8 cellular contexts compared by ENCODE assay signal in genomic region chr14:86057018-86057667, GRCh38.
A peak's percentile ranks its signal among the peaks of the same experiment; 100 is the strongest.
DNase-seq lines count a peak whose midpoint lies in the region; ATAC-seq, FAIRE-seq and TF ChIP-seq lines count a peak whose summit lies in the region.

No MANE protein-coding gene starts in this region.

- intact Hi-C loops in K562 (cut with micrococcal nuclease): no loop called here

- no peak overlapping the region for H3K27ac ChIP-seq in K562 (ENCODE audit: extremely low read depth, low read depth, low read length)
- H3K27ac ChIP-seq in lung (ENCODE audit: low read depth in 1 of 2, low read length in 1 of 2): no peak overlapping the region

- in situ Hi-C loops in K562 (cut with MboI): no loop called here

- no peak for FAIRE-seq in K562 (lab: Jason Lieb, UNC)

- H3K4me3 ChIP-seq in K562: no peak overlapping the region
- H3K4me3 ChIP-seq in lung: no peak overlapping the region

- no peak overlapping the region for H3K4me2 ChIP-seq in K562 (ENCODE audit: insufficient read depth, low read length)

- peak in 2 of 3 experiments; percentile 23 to 32; a peak in 2 of 6 replicates for TF ChIP-seq CTCF in K562 (IDR thresholded peaks at IDR 0.05 in 2 of 3, conservative IDR thresholded peaks at IDR 0.05 in 1 of 3; ENCODE audit: insufficient read depth in 2 of 3, low read depth in 1 of 3, low read length in 3 of 3)
- TF ChIP-seq CTCF in lung (IDR thresholded peaks at IDR 0.05; ENCODE audit: control extremely low read depth, extremely low read depth): peak; percentile 44

- H3K4me1 ChIP-seq in K562 (replicated peaks in 1 of 2; ENCODE audit: control insufficient read depth in 2 of 2, insufficient read depth in 2 of 2, low read length in 2 of 2) (no peaks in the 10 kb centered on the region), lung (ENCODE audit: control insufficient read depth in 2 of 2, insufficient read depth in 2 of 2, low read length in 2 of 2) (no peaks in the 10 kb centered on the region)

- POLR2A ChIA-PET in K562 (lab: Yijun Ruan, JAX): no interaction called here

- H3K27me3 ChIP-seq in K562 (ENCODE audit: control insufficient read depth in 2 of 2, insufficient read depth in 2 of 2, low read length in 2 of 2) (no peaks in the 10 kb centered on the region), lung (ENCODE audit: control insufficient read depth, insufficient read depth) (no peaks in the 10 kb centered on the region)

- no peak for TF ChIP-seq EP300 in K562 (IDR thresholded peaks at IDR 0.05; ENCODE audit: low read length)

- DNase-seq in COLO668 (lab: John Stamatoyannopoulos, UW; ENCODE audit: unreplicated experiment): peak; percentile 34
- DNase-seq in NCI-H526 (lab: John Stamatoyannopoulos, UW): peak; percentile 39 to 62
- peak in 2 of 4 experiments; percentile 7 to 8 for DNase-seq in K562 (ENCODE audit: extremely low read depth in 1 of 4, low spot score in 3 of 4)
- no peak for DNase-seq in lung (ENCODE audit: low spot score)

- no peaks in the 10 kb centered on the region for H4K20me1 ChIP-seq in K562 (replicated peaks; ENCODE audit: control insufficient read depth, insufficient read depth, low read length)

- no peaks in the 10 kb centered on the region for H3K79me2 ChIP-seq in K562 (ENCODE audit: control insufficient read depth, insufficient read depth, low read length)

- ATAC-seq in GM21423 (IDR thresholded peaks at IDR 0.05; ENCODE audit: unreplicated experiment): peak; percentile 58
- ATAC-seq in K562: no peak
- no peak for ATAC-seq in lung (ENCODE audit: insufficient read depth, low FRiP score)
- no peak for ATAC-seq in activated CD4-positive, CD25-positive, alpha-beta regulatory T cell treated with anti-CD3 and anti-CD28 coated beads, Interleukin-2, amount 50 U/mL, for 24 hours
- no peak for ATAC-seq in HG02970 (IDR thresholded peaks at IDR 0.05; ENCODE audit: low FRiP score, unreplicated experiment)
- ATAC-seq in GM21619 (IDR thresholded peaks at IDR 0.05; ENCODE audit: unreplicated experiment): no peak

- H3K9me3 ChIP-seq in K562 (replicated peaks; ENCODE audit: control insufficient read depth, insufficient read depth, low read depth, low read length) (no peaks in the 10 kb centered on the region), lung (ENCODE audit: control insufficient read depth in 2 of 2, insufficient read depth in 1 of 2, low read length in 1 of 2) (no peaks in the 10 kb centered on the region)

- peak; percentile 26 to 42; a peak in 3 of 4 replicates for TF ChIP-seq RAD21 in K562 (CRISPR knock-in tag; conservative IDR thresholded peaks at IDR 0.05 in 1 of 2, IDR thresholded peaks at IDR 0.05 in 1 of 2)

- H3K36me3 ChIP-seq in K562 (ENCODE audit: control insufficient read depth, insufficient read depth, low read length): no peaks in the 10 kb centered on the region
- no peaks in the 10 kb centered on the region for H3K36me3 ChIP-seq in lung (ENCODE audit: control insufficient read depth in 2 of 2, insufficient read depth in 2 of 2, low read length in 2 of 2)

- H3K9me1 ChIP-seq in K562 (ENCODE audit: control insufficient read depth, insufficient read depth, low read length): no peaks in the 10 kb centered on the region

- no peak for TF ChIP-seq POLR2A in K562 (conservative IDR thresholded peaks at IDR 0.05)

- BruUV-seq in K562 (replicated peaks; lab: Mats Ljungman, UMichigan): no TSS peak

- CTCF ChIA-PET in K562 (lab: Yijun Ruan, JAX; ENCODE audit: low intra/inter-chr PET ratio): no interaction called here

- H3K9ac ChIP-seq in K562 (ENCODE audit: insufficient read depth in 1 of 2, low read depth in 2 of 2, low read length in 2 of 2): no peak overlapping the region

- WGBS in K562 (ENCODE audit: insufficient coverage, low coverage, missing lambda C conversion rate): 12% methylated on average over 3 of the region's 3 CpGs
- 60% methylated on average over 3 of the region's 3 CpGs for WGBS in lung, 2 donors

- H2AFZ ChIP-seq in K562 (ENCODE audit: low read depth, low read length): no peak overlapping the region

TF ChIP-seq in K562, 482 proteins besides CTCF, POLR2A, EP300 and RAD21:
- TF ChIP-seq ZSCAN32 (CRISPR knock-in tag; IDR thresholded peaks at IDR 0.05) (no peak), TEAD4 (IDR thresholded peaks at IDR 0.05; ENCODE audit: low read length) (no peak), TEAD4 (CRISPR knock-in tag; IDR thresholded peaks at IDR 0.05; ENCODE audit: borderline replicate concordance) (no peak), ZBTB1 (CRISPR knock-in tag; IDR thresholded peaks at IDR 0.05; ENCODE audit: borderline replicate concordance, low read depth) (no peak), ZNF780A (CRISPR knock-in tag; IDR thresholded peaks at IDR 0.05) (no peak), BMI1 (IDR thresholded peaks at IDR 0.05; ENCODE audit: low read length) (no peak), CEBPB (tag; IDR thresholded peaks at IDR 0.05) (no peak), HNRNPLL (IDR thresholded peaks at IDR 0.05; ENCODE audit: low read depth, low read length, poor library complexity, severe bottlenecking) (no peak)
